Comparison of ENCODE assay signal across 8 cellular contexts in genomic region chr2:232551289-232551688, GRCh38. TPM values are rescaled to one million over a fixed set of nuclear protein-coding genes. Genes with fewer than 3 reads are reported as not detected.
DNase-seq lines count a peak whose midpoint lies in the region; ATAC-seq and TF ChIP-seq lines count a peak whose summit lies in the region.

No MANE protein-coding gene starts in this region.

- peak overlapping the region; percentile 96; the same call in 1 of the 2 replicates for H3K27ac ChIP-seq in KMS-11
- H3K27ac ChIP-seq in naive thymus-derived CD4-positive, alpha-beta T cell (ENCODE audit: low read depth, low read length), result peak overlapping the region; percentile 92

- peak overlapping the region; percentile 97 for H3K27ac Mint-ChIP-seq in chondrocyte (ENCODE audit: unreplicated experiment)
- peak overlapping the region; percentile 94 to 100 (median 100) for H3K27ac Mint-ChIP-seq in naive thymus-derived CD4-positive, alpha-beta T cell

- H3K4me1 ChIP-seq in KMS-11 (ENCODE audit: low read depth, poor library complexity, severe bottlenecking), result no peaks in the 10 kb centered on the region
- H3K4me1 ChIP-seq in naive thymus-derived CD4-positive, alpha-beta T cell (ENCODE audit: control insufficient read depth in 2 of 2, insufficient read depth in 2 of 2, low read length in 2 of 2), result peaks cover 15 to 33% of the 10 kb centered on the region in 2 donors

- CTCF ChIA-PET in naive thymus-derived CD4-positive, alpha-beta T cell (lab: Charles Lee), result no interaction called here

- no peaks in the 10 kb centered on the region for H3K27me3 ChIP-seq in KMS-11 (ENCODE audit: insufficient read depth, low read depth)
- H3K27me3 ChIP-seq in naive thymus-derived CD4-positive, alpha-beta T cell (ENCODE audit: control insufficient read depth in 2 of 2, insufficient read depth in 2 of 2, low read length in 2 of 2), result no peaks in the 10 kb centered on the region

- peaks cover 7% of the 10 kb centered on the region for H3K9me3 Mint-ChIP-seq in chondrocyte (ENCODE audit: low read depth)
- H3K9me3 Mint-ChIP-seq in naive thymus-derived CD4-positive, alpha-beta T cell, result peaks cover 0 to 4% (median 0%) of the 10 kb centered on the region in 11 donors

- no peak for ATAC-seq in naive thymus-derived CD4-positive, alpha-beta T cell

- peak overlapping the region; percentile 95 for H3K4me3 ChIP-seq in AG10803 (ENCODE audit: low read length)
- H3K4me3 ChIP-seq in KMS-11 (IDR thresholded peaks at IDR 0.05; ENCODE audit: insufficient read depth, low read depth, low read length), result peak overlapping the region; percentile 67
- H3K4me3 ChIP-seq in naive thymus-derived CD4-positive, alpha-beta T cell (ENCODE audit: low read length), result peak overlapping the region; percentile 88

- no peaks in the 10 kb centered on the region for H3K27me3 Mint-ChIP-seq in chondrocyte (ENCODE audit: low read depth)
- no peaks in the 10 kb centered on the region for H3K27me3 Mint-ChIP-seq in naive thymus-derived CD4-positive, alpha-beta T cell

- TF ChIP-seq CTCF in AG10803 (conservative IDR thresholded peaks at IDR 0.05; ENCODE audit: low read length) (no peak), KMS-11 (conservative IDR thresholded peaks at IDR 0.05; ENCODE audit: low read depth, low read length) (no peak), chondrocyte (IDR thresholded peaks at IDR 0.05) (no peak)

- POLR2A ChIA-PET in naive thymus-derived CD4-positive, alpha-beta T cell (lab: Charles Lee), result interaction anchor here (0.5 to 1.4 kb wide), 3 partner anchors 21 to 1087 kb away, joined by 3 to 5 read pairs (median 4); partner anchors contain the start of genes NCL and PTMA

- intact Hi-C loops in naive thymus-derived CD4-positive, alpha-beta T cell (cut with micrococcal nuclease), result loop anchor here (2.0 to 10.0 kb wide), 11 partner anchors 56 to 1746 kb away; partner anchors contain the start of genes DIS3L2 (in 2 of the 2), ATG16L1 (in 1 of the 2), GIGYF2 (in 1 of the 2) and INPP5D (in 1 of the 2)

- peaks cover 47% of the 10 kb centered on the region for H3K4me1 Mint-ChIP-seq in chondrocyte (ENCODE audit: low read depth)
- H3K4me1 Mint-ChIP-seq in naive thymus-derived CD4-positive, alpha-beta T cell, result peaks cover 53 to 91% (median 85%) of the 10 kb centered on the region in 7 donors

- no peaks in the 10 kb centered on the region for H3K36me3 ChIP-seq in KMS-11 (ENCODE audit: insufficient read depth)
- peaks cover 0 to 11% (median 0%) of the 10 kb centered on the region in 3 experiments for H3K36me3 ChIP-seq in naive thymus-derived CD4-positive, alpha-beta T cell (ENCODE audit: control insufficient read depth in 2 of 3, insufficient read depth in 3 of 3, low read length in 3 of 3)

- H3K9ac ChIP-seq in KMS-11, result peak overlapping the region; percentile 96; the same call in 1 of the 2 replicates

- H3K36me3 Mint-ChIP-seq in chondrocyte (ENCODE audit: low read depth), result peaks cover 6% of the 10 kb centered on the region
- peaks cover 11 to 46% (median 34%) of the 10 kb centered on the region in 5 donors for H3K36me3 Mint-ChIP-seq in naive thymus-derived CD4-positive, alpha-beta T cell

- H3K9me3 ChIP-seq in naive thymus-derived CD4-positive, alpha-beta T cell (ENCODE audit: control insufficient read depth in 2 of 3, low read length in 3 of 3), result no peaks in the 10 kb centered on the region

- H2AFZ ChIP-seq in KMS-11 (ENCODE audit: low read depth), result peak overlapping the region; percentile 72; the same call in 1 of the 2 replicates

- peak overlapping the region; percentile 97 for H3K4me2 ChIP-seq in KMS-11

- H3K79me2 ChIP-seq in KMS-11 (ENCODE audit: insufficient read depth, low read depth), result peaks cover 79% of the 10 kb centered on the region

- no peak for DNase-seq in AG10803 (ENCODE audit: low read depth)
- no peak for DNase-seq in chondrocyte (ENCODE audit: low spot score)
- no peak for DNase-seq in naive thymus-derived CD4-positive, alpha-beta T cell
- DNase-seq in NCI-H1436 treated with DMSO at 0.1 percent for 48 hours (lab: John Stamatoyannopoulos, UW), result no peak
- no peak for DNase-seq in AG20443 (ENCODE audit: low spot score)
- no peak for DNase-seq in NCI-H2227 treated with DMSO at 0.1 percent for 48 hours (lab: John Stamatoyannopoulos, UW)
- DNase-seq in COLO829 (ENCODE audit: low spot score), result no peak

- no peaks in the 10 kb centered on the region; the same call in 1 of the 2 replicates for H4K20me1 ChIP-seq in KMS-11 (ENCODE audit: insufficient read depth)

- H3K4me3 Mint-ChIP-seq in chondrocyte (ENCODE audit: unreplicated experiment), result peak overlapping the region; percentile 97
- H3K4me3 Mint-ChIP-seq in naive thymus-derived CD4-positive, alpha-beta T cell, result peak overlapping the region; percentile 91 to 100 (median 99)

RNA-seq across cellular contexts. Expression of gene EIF4E2, which starts 0.8 kb away (rescaled TPM):
- 87.1 to 95.7 TPM (median 89.3 TPM) in 3 replicates for total RNA-seq in chondrocyte
- total RNA-seq in naive thymus-derived CD4-positive, alpha-beta T cell, result 10 to 100 TPM; 51.9 to 77.6 (median 61.6) TPM
- 10 to 100 TPM; 59.8 to 63.4 TPM for polyA plus RNA-seq in naive thymus-derived CD4-positive, alpha-beta T cell

RNA-seq across cellular contexts. Expression of gene TIGD1, which starts 0.9 kb away (rescaled TPM):
- total RNA-seq in chondrocyte, result 3.2 to 6.7 TPM (median 3.3 TPM) in 3 replicates
- total RNA-seq in naive thymus-derived CD4-positive, alpha-beta T cell, result 10 to 100 TPM in 4 of 5 experiments, 1 to 10 TPM in 1; 9.7 to 23.4 (median 19.3) TPM
- polyA plus RNA-seq in naive thymus-derived CD4-positive, alpha-beta T cell, result 10 to 100 TPM; 17.1 to 23.8 TPM

RNA-seq across cellular contexts. Expression of gene CHRNG, which starts 11.8 kb away (rescaled TPM):
- total RNA-seq in chondrocyte, result not detected in 3 replicates
- total RNA-seq in naive thymus-derived CD4-positive, alpha-beta T cell, result not detected
- under 1 TPM; 0.10 to 0.26 TPM for polyA plus RNA-seq in naive thymus-derived CD4-positive, alpha-beta T cell

RNA-seq across cellular contexts. Expression of gene CHRND, which starts 25.3 kb away (rescaled TPM):
- not detected in 3 replicates for total RNA-seq in chondrocyte
- not detected for total RNA-seq in naive thymus-derived CD4-positive, alpha-beta T cell
- polyA plus RNA-seq in naive thymus-derived CD4-positive, alpha-beta T cell, result under 1 TPM in 1 of 2 donors, not detected in 1; 0.13 TPM

RNA-seq across cellular contexts. Expression of gene PRSS56, which starts 31.1 kb away (rescaled TPM):
- not detected in 3 replicates for total RNA-seq in chondrocyte
- not detected for total RNA-seq in naive thymus-derived CD4-positive, alpha-beta T cell
- not detected for polyA plus RNA-seq in naive thymus-derived CD4-positive, alpha-beta T cell
